1 cellular context compared by ENCODE assay signal in the genomic region with DNA sequence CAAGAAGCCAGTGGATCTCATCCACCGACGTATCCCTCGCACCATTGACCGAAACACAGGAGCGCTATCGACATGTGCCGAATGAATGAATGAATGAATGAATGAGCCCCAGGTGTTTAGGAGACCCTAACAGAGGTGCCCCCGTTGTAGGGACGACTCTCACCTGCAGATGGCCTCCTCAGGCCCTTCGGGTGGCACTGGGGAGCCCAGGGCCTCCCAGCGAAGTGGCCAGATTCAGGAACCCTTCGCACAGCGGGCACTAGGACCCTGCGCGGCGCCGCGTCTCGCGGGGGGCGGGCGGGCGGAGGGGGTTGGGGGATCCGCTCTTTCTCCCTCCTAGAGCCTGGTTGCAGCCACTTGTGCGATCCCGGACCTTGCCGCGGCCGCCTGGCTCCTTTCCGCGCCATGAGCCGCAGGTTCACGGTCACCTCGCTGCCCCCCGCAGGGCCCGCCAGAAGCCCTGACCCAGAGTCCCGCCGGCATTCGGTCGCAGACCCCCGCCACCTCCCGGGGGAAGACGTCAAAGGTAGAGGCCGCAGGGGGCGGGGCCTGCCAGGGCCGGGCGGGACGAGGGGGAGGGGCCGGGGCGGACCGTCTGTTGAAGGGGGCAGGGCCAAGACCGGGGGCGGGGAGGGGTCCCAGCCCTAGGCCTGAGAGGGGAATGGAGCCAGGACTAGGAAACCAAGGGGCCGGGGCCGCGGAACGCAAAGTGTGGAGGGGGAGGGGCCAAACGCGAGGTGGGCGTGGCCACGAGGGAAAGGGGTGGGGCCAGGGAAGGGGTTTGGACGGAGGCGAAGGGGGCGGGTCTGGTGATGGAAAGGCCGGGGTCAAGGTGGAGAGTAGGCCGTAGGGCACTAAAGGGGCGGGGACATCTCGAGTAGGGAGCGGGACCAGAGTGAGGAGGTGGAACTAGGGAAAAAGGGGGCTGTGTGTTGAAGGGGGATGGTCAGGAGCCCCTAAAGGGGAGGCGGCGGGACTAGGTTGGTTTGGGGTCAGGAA.
TF ChIP-seq lines count a peak whose summit lies in the region.

No MANE protein-coding gene starts in this region.

TF ChIP-seq in HEK293, 187 proteins besides CTCF, POLR2A, EP300 and RAD21 (continued from another document and continues in another):
- TF ChIP-seq, protein P1, sequence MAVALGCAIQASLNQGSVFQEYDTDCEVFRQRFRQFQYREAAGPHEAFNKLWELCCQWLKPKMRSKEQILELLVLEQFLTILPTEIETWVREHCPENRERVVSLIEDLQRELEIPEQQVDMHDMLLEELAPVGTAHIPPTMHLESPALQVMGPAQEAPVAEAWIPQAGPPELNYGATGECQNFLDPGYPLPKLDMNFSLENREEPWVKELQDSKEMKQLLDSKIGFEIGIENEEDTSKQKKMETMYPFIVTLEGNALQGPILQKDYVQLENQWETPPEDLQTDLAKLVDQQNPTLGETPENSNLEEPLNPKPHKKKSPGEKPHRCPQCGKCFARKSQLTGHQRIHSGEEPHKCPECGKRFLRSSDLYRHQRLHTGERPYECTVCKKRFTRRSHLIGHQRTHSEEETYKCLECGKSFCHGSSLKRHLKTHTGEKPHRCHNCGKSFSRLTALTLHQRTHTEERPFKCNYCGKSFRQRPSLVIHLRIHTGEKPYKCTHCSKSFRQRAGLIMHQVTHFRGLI (tag by site-specific recombination; IDR thresholded peaks at IDR 0.05) = no peak
- TF ChIP-seq ZNF169 (tag by site-specific recombination; IDR thresholded peaks at IDR 0.05) (no peak), ZNF302 (tag by site-specific recombination; IDR thresholded peaks at IDR 0.05; ENCODE audit: low read depth) (no peak), SP3 (tag by site-specific recombination; IDR thresholded peaks at IDR 0.05) (peak; percentile 98), ZNF658 (tag by site-specific recombination; IDR thresholded peaks at IDR 0.05) (no peak), ZNF549 (tag by site-specific recombination; IDR thresholded peaks at IDR 0.05) (no peak), ZNF211 (tag by site-specific recombination; IDR thresholded peaks at IDR 0.05; ENCODE audit: low read depth) (no peak), ZNF157 (tag by site-specific recombination; IDR thresholded peaks at IDR 0.05) (no peak), ZNF223 (tag by site-specific recombination; IDR thresholded peaks at IDR 0.05) (no peak), SP2 (tag by site-specific recombination; IDR thresholded peaks at IDR 0.05) (peak; percentile 91), EGR2 (tag by site-specific recombination; IDR thresholded peaks at IDR 0.05; ENCODE audit: low read depth) (peak; percentile 78), ZBTB8A (tag by site-specific recombination; IDR thresholded peaks at IDR 0.05) (no peak), GLIS2 (tag by site-specific recombination; IDR thresholded peaks at IDR 0.05) (peak; percentile 97), ZSCAN16 (tag by site-specific recombination; IDR thresholded peaks at IDR 0.05) (no peak), ZNF48 (tag by site-specific recombination; IDR thresholded peaks at IDR 0.05) (no peak), ZNF677 (tag by site-specific recombination; IDR thresholded peaks at IDR 0.05) (no peak), ZIC2 (tag by site-specific recombination; IDR thresholded peaks at IDR 0.05) (peak; percentile 68; the same call in 1 of the 2 replicates), ZNF335 (tag by site-specific recombination; conservative IDR thresholded peaks at IDR 0.05) (peak; percentile 81; the same call in 1 of the 2 replicates), ZNF600 (tag by site-specific recombination; IDR thresholded peaks at IDR 0.05) (peak; percentile 63; the same call in 1 of the 2 replicates), ZNF777 (tag by site-specific recombination; IDR thresholded peaks at IDR 0.05; ENCODE audit: borderline replicate concordance) (no peak), GLI4 (tag by site-specific recombination; IDR thresholded peaks at IDR 0.05) (no peak), ZNF776 (tag by site-specific recombination; IDR thresholded peaks at IDR 0.05; ENCODE audit: borderline replicate concordance) (no peak), BCL11A (tag by site-specific recombination; IDR thresholded peaks at IDR 0.05; ENCODE audit: low read depth) (peak; percentile 62), ZNF423 (tag by site-specific recombination; IDR thresholded peaks at IDR 0.05) (no peak), ZNF544 (tag by site-specific recombination; IDR thresholded peaks at IDR 0.05) (no peak), SCRT2 (tag by site-specific recombination; IDR thresholded peaks at IDR 0.05) (peak; percentile 74), ZNF324 (tag by site-specific recombination; IDR thresholded peaks at IDR 0.05) (no peak), ZXDB (tag by site-specific recombination; IDR thresholded peaks at IDR 0.05) (no peak), ZNF248 (tag by site-specific recombination; IDR thresholded peaks at IDR 0.05) (no peak), ZNF404 (tag by site-specific recombination; IDR thresholded peaks at IDR 0.05) (no peak), ZNF202 (tag by site-specific recombination; IDR thresholded peaks at IDR 0.05; ENCODE audit: borderline replicate concordance) (no peak), ZFP41 (tag by site-specific recombination; IDR thresholded peaks at IDR 0.05; ENCODE audit: borderline replicate concordance) (no peak), YY2 (tag by site-specific recombination; IDR thresholded peaks at IDR 0.05) (no peak), MZF1 (tag by site-specific recombination; IDR thresholded peaks at IDR 0.05; ENCODE audit: borderline replicate concordance) (no peak), ZNF19 (tag by site-specific recombination; IDR thresholded peaks at IDR 0.05; ENCODE audit: low read depth) (no peak), ZNF175 (tag by site-specific recombination; IDR thresholded peaks at IDR 0.05) (no peak), ZNF274 (IDR thresholded peaks at IDR 0.05; ENCODE audit: low read length) (no peak), ZNF274 (tag by site-specific recombination; IDR thresholded peaks at IDR 0.05; ENCODE audit: borderline replicate concordance) (no peak), GLI2 (tag by site-specific recombination; IDR thresholded peaks at IDR 0.05; ENCODE audit: borderline replicate concordance, low read depth) (no peak), YY1 (tag by site-specific recombination; IDR thresholded peaks at IDR 0.05) (no peak), ZNF560 (tag by site-specific recombination; IDR thresholded peaks at IDR 0.05; ENCODE audit: borderline replicate concordance) (no peak), ZNF670 (tag by site-specific recombination; IDR thresholded peaks at IDR 0.05; ENCODE audit: low read depth) (no peak), ZNF140 (tag by site-specific recombination; IDR thresholded peaks at IDR 0.05) (no peak), ZNF768 (tag by site-specific recombination; IDR thresholded peaks at IDR 0.05) (no peak)
- TF ChIP-seq, protein P2, sequence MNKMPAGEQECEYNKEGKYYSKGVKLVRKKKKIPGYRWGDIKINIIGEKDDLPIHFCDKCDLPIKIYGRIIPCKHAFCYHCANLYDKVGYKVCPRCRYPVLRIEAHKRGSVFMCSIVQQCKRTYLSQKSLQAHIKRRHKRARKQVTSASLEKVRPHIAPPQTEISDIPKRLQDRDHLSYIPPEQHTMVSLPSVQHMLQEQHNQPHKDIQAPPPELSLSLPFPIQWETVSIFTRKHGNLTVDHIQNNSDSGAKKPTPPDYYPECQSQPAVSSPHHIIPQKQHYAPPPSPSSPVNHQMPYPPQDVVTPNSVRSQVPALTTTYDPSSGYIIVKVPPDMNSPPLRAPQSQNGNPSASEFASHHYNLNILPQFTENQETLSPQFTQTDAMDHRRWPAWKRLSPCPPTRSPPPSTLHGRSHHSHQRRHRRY (tag by site-specific recombination; IDR thresholded peaks at IDR 0.05) = no peak
- TF ChIP-seq, protein P3, sequence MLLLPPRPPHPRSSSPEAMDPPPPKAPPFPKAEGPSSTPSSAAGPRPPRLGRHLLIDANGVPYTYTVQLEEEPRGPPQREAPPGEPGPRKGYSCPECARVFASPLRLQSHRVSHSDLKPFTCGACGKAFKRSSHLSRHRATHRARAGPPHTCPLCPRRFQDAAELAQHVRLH (tag by site-specific recombination; IDR thresholded peaks at IDR 0.05) = no peak
- TF ChIP-seq, protein P4, sequence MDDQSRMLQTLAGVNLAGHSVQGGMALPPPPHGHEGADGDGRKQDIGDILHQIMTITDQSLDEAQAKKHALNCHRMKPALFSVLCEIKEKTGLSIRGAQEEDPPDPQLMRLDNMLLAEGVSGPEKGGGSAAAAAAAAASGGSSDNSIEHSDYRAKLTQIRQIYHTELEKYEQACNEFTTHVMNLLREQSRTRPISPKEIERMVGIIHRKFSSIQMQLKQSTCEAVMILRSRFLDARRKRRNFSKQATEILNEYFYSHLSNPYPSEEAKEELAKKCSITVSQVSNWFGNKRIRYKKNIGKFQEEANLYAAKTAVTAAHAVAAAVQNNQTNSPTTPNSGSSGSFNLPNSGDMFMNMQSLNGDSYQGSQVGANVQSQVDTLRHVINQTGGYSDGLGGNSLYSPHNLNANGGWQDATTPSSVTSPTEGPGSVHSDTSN (CRISPR knock-in tag; IDR thresholded peaks at IDR 0.05) = no peak
- TF ChIP-seq, protein P5, sequence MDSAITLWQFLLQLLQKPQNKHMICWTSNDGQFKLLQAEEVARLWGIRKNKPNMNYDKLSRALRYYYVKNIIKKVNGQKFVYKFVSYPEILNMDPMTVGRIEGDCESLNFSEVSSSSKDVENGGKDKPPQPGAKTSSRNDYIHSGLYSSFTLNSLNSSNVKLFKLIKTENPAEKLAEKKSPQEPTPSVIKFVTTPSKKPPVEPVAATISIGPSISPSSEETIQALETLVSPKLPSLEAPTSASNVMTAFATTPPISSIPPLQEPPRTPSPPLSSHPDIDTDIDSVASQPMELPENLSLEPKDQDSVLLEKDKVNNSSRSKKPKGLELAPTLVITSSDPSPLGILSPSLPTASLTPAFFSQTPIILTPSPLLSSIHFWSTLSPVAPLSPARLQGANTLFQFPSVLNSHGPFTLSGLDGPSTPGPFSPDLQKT (IDR thresholded peaks at IDR 0.05; ENCODE audit: borderline replicate concordance, low read depth, low read length) = no peak
- TF ChIP-seq, protein P6, sequence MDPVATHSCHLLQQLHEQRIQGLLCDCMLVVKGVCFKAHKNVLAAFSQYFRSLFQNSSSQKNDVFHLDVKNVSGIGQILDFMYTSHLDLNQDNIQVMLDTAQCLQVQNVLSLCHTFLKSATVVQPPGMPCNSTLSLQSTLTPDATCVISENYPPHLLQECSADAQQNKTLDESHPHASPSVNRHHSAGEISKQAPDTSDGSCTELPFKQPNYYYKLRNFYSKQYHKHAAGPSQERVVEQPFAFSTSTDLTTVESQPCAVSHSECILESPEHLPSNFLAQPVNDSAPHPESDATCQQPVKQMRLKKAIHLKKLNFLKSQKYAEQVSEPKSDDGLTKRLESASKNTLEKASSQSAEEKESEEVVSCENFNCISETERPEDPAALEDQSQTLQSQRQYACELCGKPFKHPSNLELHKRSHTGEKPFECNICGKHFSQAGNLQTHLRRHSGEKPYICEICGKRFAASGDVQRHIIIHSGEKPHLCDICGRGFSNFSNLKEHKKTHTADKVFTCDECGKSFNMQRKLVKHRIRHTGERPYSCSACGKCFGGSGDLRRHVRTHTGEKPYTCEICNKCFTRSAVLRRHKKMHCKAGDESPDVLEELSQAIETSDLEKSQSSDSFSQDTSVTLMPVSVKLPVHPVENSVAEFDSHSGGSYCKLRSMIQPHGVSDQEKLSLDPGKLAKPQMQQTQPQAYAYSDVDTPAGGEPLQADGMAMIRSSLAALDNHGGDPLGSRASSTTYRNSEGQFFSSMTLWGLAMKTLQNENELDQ (tag by site-specific recombination; IDR thresholded peaks at IDR 0.05; ENCODE audit: low read depth) = no peak
- TF ChIP-seq, protein P7, sequence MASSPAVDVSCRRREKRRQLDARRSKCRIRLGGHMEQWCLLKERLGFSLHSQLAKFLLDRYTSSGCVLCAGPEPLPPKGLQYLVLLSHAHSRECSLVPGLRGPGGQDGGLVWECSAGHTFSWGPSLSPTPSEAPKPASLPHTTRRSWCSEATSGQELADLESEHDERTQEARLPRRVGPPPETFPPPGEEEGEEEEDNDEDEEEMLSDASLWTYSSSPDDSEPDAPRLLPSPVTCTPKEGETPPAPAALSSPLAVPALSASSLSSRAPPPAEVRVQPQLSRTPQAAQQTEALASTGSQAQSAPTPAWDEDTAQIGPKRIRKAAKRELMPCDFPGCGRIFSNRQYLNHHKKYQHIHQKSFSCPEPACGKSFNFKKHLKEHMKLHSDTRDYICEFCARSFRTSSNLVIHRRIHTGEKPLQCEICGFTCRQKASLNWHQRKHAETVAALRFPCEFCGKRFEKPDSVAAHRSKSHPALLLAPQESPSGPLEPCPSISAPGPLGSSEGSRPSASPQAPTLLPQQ (tag by site-specific recombination; IDR thresholded peaks at IDR 0.05) = no peak
- TF ChIP-seq, protein P8, sequence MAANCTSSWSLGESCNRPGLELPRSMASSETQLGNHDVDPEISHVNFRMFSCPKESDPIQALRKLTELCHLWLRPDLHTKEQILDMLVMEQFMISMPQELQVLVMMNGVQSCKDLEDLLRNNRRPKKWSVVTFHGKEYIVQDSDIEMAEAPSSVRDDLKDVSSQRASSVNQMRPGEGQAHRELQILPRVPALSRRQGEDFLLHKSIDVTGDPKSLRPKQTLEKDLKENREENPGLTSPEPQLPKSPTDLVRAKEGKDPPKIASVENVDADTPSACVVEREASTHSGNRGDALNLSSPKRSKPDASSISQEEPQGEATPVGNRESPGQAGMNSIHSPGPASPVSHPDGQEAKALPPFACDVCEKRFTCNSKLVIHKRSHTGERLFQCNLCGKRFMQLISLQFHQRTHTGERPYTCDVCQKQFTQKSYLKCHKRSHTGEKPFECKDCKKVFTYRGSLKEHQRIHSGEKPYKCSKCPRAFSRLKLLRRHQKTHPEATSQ (tag by site-specific recombination; IDR thresholded peaks at IDR 0.05) = no peak
- TF ChIP-seq, protein P9, sequence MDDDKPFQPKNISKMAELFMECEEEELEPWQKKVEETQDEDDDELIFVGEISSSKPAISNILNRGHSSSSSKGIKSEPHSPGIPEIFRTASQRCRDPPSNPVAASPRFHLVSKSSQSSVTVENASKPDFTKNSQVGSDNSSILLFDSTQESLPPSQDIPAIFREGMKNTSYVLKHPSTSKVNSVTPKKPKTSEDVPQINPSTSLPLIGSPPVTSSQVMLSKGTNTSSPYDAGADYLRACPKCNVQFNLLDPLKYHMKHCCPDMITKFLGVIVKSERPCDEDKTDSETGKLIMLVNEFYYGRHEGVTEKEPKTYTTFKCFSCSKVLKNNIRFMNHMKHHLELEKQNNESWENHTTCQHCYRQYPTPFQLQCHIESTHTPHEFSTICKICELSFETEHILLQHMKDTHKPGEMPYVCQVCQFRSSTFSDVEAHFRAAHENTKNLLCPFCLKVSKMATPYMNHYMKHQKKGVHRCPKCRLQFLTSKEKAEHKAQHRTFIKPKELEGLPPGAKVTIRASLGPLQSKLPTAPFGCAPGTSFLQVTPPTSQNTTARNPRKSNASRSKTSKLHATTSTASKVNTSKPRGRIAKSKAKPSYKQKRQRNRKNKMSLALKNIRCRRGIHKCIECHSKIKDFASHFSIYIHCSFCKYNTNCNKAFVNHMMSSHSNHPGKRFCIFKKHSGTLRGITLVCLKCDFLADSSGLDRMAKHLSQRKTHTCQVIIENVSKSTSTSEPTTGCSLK (tag by site-specific recombination; IDR thresholded peaks at IDR 0.05) = no peak
- TF ChIP-seq, protein P10, sequence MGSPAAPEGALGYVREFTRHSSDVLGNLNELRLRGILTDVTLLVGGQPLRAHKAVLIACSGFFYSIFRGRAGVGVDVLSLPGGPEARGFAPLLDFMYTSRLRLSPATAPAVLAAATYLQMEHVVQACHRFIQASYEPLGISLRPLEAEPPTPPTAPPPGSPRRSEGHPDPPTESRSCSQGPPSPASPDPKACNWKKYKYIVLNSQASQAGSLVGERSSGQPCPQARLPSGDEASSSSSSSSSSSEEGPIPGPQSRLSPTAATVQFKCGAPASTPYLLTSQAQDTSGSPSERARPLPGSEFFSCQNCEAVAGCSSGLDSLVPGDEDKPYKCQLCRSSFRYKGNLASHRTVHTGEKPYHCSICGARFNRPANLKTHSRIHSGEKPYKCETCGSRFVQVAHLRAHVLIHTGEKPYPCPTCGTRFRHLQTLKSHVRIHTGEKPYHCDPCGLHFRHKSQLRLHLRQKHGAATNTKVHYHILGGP (tag by site-specific recombination; IDR thresholded peaks at IDR 0.05) = no peak
